In the genomic region with DNA sequence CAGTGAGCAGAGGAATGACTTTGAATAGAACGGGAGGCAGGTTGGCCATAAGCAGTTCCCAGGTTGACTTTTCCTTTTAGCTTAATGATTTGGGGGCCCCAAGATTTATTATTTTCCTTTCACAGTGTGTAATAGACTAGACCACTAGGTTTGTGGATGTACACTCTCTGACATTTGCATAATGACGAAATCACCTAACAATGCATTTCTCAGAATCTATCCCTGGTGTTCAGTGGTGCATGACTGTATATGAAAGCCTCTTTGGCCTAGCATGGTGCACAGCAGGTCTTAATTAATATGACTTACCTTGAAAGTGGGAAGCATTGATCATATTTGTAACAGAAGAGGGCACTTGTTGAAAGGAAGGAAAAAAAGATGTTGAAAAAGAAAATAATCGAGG, we compare ENCODE assay signal across 21 cellular contexts.
"Had no signal": no experiment of that assay in that cellular context is flagged by ENCODE, and none has a peak within 500 bp of the region (broad histone marks: within the 10 kb centered on the region; RNA-seq: fewer than 3 reads in every experiment).

No MANE protein-coding gene starts in this region.

- DNase-seq: activated CD4-positive, alpha-beta T cell treated with anti-CD3 and anti-CD28 coated beads for 1 hour; activated T-cell treated with anti-CD3 and anti-CD28 coated beads, Interleukin-2, amount 50 U/mL, for 1 hour; aorta; brain microvascular endothelial cell; caudate nucleus; dermis blood vessel endothelial cell; effector CD8-positive, alpha-beta T cell; erythroblast; foreskin fibroblast; left lung; naive thymus-derived CD4-positive, alpha-beta T cell; posterior cingulate gyrus; stimulated activated CD4-positive, alpha-beta T cell treated with anti-CD3 and anti-CD28 coated beads, Interleukin-2, amount 100 ng/mL, for 48 hours; stimulated activated CD8-positive, alpha-beta memory T cell treated with anti-CD3 and anti-CD28 coated beads, Interleukin-4, amount 100 ng/mL, for 48 hours; stimulated activated naive CD4-positive, alpha-beta T cell; testis; trophoblast cell; uterus had no signal

- H3K9me3 Mint-ChIP-seq: neural progenitor cell had no signal

- H3K27me3 Mint-ChIP-seq: activated T-helper 17 cell treated with anti-CD3 and anti-CD28 coated beads, Interleukin-2, amount 50 U/mL, for 72 hours; naive thymus-derived CD4-positive, alpha-beta T cell had no signal

- H3K4me1 Mint-ChIP-seq: activated T-helper 17 cell treated with anti-CD3 and anti-CD28 coated beads, Interleukin-2, amount 50 U/mL, for 72 hours; naive thymus-derived CD4-positive, alpha-beta T cell had no signal

- H3K4me3 Mint-ChIP-seq: activated T-helper 17 cell treated with anti-CD3 and anti-CD28 coated beads, Interleukin-2, amount 50 U/mL, for 72 hours; naive thymus-derived CD4-positive, alpha-beta T cell; neural progenitor cell had no signal

- H3K27ac Mint-ChIP-seq: activated naive CD4-positive, alpha-beta T cell treated with anti-CD3 and anti-CD28 coated beads, Interleukin-2, amount 50 U/mL, for 72 hours; activated T-helper 17 cell treated with anti-CD3 and anti-CD28 coated beads, Interleukin-2, amount 50 U/mL, for 72 hours; naive thymus-derived CD4-positive, alpha-beta T cell; neural progenitor cell had no signal

- H3K36me3 Mint-ChIP-seq: activated naive CD4-positive, alpha-beta T cell treated with anti-CD3 and anti-CD28 coated beads, Interleukin-2, amount 50 U/mL, for 72 hours; neural progenitor cell had no signal

- ATAC-seq: activated naive CD4-positive, alpha-beta T cell treated with anti-CD3 and anti-CD28 coated beads, Interleukin-2, amount 50 U/mL, for 72 hours; activated T-helper 17 cell treated with anti-CD3 and anti-CD28 coated beads, Interleukin-2, amount 50 U/mL, for 72 hours; left lung; naive thymus-derived CD4-positive, alpha-beta T cell had no signal
